1 cellular context compared by ENCODE assay signal in the genomic region with DNA sequence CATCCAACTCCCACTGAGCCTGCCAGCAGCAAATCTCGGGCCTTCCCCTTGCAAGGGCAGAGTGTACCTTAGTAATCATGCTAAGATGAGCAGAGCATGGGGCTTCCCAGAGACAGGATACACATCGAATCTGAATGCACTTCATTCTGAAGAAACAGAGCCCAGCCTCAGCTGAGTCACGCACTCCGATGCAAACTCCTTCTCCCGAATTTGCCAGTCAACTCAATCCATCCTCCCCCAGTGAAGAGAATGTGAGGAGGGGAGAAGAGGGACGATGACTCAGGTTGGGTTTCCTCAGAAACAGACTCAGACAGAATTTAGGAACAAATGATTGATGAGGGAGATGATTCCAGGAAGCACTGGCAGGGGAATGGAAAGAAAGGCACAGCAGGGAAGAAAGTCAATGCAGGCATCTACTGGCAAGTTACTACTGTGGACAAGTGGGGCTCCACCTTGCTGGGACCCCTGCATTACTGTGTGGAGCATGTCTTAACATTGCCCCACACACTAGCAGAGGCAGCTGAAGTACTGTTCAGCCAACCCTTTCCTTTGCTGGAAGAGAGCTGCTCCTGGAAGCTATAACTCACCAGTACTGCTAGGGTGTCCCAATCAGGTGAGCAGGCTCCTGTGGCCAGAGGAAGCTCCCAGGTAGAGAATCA.
TF ChIP-seq lines count a peak whose summit lies in the region.

No MANE protein-coding gene starts in this region.

TF ChIP-seq in GM23338, 12 proteins besides CTCF, POLR2A, EP300 and RAD21 (continued from another document):
- TF ChIP-seq, protein P1, sequence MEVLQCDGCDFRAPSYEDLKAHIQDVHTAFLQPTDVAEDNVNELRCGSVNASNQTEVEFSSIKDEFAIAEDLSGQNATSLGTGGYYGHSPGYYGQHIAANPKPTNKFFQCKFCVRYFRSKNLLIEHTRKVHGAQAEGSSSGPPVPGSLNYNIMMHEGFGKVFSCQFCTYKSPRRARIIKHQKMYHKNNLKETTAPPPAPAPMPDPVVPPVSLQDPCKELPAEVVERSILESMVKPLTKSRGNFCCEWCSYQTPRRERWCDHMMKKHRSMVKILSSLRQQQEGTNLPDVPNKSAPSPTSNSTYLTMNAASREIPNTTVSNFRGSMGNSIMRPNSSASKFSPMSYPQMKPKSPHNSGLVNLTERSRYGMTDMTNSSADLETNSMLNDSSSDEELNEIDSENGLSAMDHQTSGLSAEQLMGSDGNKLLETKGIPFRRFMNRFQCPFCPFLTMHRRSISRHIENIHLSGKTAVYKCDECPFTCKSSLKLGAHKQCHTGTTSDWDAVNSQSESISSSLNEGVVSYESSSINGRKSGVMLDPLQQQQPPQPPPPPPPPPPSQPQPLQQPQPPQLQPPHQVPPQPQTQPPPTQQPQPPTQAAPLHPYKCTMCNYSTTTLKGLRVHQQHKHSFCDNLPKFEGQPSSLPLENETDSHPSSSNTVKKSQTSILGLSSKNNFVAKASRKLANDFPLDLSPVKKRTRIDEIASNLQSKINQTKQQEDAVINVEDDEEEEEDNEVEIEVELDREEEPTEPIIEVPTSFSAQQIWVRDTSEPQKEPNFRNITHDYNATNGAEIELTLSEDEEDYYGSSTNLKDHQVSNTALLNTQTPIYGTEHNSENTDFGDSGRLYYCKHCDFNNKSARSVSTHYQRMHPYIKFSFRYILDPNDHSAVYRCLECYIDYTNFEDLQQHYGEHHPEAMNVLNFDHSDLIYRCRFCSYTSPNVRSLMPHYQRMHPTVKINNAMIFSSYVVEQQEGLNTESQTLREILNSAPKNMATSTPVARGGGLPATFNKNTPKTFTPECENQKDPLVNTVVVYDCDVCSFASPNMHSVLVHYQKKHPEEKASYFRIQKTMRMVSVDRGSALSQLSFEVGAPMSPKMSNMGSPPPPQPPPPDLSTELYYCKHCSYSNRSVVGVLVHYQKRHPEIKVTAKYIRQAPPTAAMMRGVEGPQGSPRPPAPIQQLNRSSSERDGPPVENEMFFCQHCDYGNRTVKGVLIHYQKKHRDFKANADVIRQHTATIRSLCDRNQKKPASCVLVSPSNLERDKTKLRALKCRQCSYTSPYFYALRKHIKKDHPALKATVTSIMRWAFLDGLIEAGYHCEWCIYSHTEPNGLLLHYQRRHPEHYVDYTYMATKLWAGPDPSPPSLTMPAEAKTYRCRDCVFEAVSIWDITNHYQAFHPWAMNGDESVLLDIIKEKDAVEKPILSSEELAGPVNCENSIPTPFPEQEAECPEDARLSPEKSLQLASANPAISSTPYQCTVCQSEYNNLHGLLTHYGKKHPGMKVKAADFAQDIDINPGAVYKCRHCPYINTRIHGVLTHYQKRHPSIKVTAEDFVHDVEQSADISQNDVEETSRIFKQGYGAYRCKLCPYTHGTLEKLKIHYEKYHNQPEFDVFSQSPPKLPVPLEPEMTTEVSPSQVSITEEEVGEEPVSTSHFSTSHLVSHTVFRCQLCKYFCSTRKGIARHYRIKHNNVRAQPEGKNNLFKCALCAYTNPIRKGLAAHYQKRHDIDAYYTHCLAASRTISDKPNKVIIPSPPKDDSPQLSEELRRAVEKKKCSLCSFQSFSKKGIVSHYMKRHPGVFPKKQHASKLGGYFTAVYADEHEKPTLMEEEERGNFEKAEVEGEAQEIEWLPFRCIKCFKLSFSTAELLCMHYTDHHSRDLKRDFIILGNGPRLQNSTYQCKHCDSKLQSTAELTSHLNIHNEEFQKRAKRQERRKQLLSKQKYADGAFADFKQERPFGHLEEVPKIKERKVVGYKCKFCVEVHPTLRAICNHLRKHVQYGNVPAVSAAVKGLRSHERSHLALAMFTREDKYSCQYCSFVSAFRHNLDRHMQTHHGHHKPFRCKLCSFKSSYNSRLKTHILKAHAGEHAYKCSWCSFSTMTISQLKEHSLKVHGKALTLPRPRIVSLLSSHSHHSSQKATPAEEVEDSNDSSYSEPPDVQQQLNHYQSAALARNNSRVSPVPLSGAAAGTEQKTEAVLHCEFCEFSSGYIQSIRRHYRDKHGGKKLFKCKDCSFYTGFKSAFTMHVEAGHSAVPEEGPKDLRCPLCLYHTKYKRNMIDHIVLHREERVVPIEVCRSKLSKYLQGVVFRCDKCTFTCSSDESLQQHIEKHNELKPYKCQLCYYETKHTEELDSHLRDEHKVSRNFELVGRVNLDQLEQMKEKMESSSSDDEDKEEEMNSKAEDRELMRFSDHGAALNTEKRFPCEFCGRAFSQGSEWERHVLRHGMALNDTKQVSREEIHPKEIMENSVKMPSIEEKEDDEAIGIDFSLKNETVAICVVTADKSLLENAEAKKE (CRISPR knock-in tag; IDR thresholded peaks at IDR 0.05): no peak
- TF ChIP-seq EZH2 (IDR thresholded peaks at IDR 0.05; ENCODE audit: low read depth, unreplicated experiment): no peak
